ENCODE assay signal across 8 cellular contexts in the genomic region with DNA sequence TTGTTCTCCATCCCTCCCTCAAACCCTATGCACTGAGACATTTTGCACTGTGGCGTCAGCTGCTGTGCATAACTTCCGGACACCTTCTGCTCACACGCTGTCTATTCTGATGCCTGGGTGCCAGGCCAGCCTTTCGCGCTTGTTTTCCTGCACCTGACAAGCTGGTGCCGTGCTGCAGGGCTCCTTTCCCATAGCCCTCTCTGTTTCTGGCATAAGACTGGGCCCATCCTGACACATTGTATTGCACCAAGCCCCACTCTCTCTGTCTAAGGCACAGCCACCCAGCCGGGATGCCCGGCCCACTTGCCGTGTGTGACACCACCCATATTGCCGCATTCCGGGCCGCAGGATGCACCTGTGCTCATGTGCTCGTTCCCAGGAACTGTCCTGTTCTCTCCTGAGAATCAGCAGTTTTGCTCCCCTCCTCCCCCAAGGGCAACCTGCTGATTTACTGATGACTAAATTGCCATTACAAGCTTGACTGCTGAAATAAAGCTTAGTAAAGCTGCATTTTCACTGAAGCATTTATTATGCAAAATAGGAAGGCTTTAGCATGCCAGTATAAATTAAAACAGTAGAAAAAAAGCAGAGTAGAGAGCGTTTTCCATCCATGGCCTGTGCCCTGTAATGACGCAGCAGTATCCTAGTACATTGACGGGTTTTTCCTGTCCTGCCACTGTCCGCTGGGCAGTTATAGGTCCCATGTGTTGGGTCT.
A peak's percentile ranks its signal among the peaks of the same experiment; 100 is the strongest.
DNase-seq lines count a peak whose midpoint lies in the region; ATAC-seq lines count a peak whose summit lies in the region.

No MANE protein-coding gene starts in this region.

- peaks cover 16% of the 10 kb centered on the region for H3K4me1 Mint-ChIP-seq in activated T-cell treated with anti-CD3 and anti-CD28 coated beads, Interleukin-2, amount 50 U/mL, for 72 hours (ENCODE audit: low read depth)

- no peak for ATAC-seq in activated T-cell treated with anti-CD3 and anti-CD28 coated beads, Interleukin-2, amount 50 U/mL, for 72 hours (replicated peaks in 1 of 2)
- peak; percentile 4 for ATAC-seq in HG02938 (IDR thresholded peaks at IDR 0.05; ENCODE audit: unreplicated experiment)
- peak; percentile 7 to 14 for ATAC-seq in activated naive CD4-positive, alpha-beta T cell treated with anti-CD3 and anti-CD28 coated beads, Interleukin-2, amount 50 U/mL, for 72 hours

- no peak for DNase-seq in activated T-cell treated with anti-CD3 and anti-CD28 coated beads, Interleukin-2, amount 50 U/mL, for 72 hours
- no peak for DNase-seq in activated T-cell treated with anti-CD3 and anti-CD28 coated beads, Interleukin-2, amount 50 U/mL, for 48 hours
- no peak for DNase-seq in activated naive CD4-positive, alpha-beta T cell treated with anti-CD3 and anti-CD28 coated beads, Interleukin-2, amount 50 U/mL, for 72 hours (ENCODE audit: low spot score in 2 of 2)
- peak; percentile 23 for DNase-seq in renal cortical epithelial cell (ENCODE audit: low read depth)
- DNase-seq in AML-193 (lab: John Stamatoyannopoulos, UW) = no peak
- DNase-seq in cortex of kidney (lab: John Stamatoyannopoulos, UW) = no peak
- no peak for DNase-seq in NCI-H524 (lab: John Stamatoyannopoulos, UW)

- H3K4me3 Mint-ChIP-seq in activated T-cell treated with anti-CD3 and anti-CD28 coated beads, Interleukin-2, amount 50 U/mL, for 72 hours = no peak overlapping the region

- peaks cover 2 to 5% of the 10 kb centered on the region in 2 donors for H3K36me3 Mint-ChIP-seq in activated T-cell treated with anti-CD3 and anti-CD28 coated beads, Interleukin-2, amount 50 U/mL, for 72 hours (ENCODE audit: insufficient read depth in 2 of 2)
- H3K36me3 Mint-ChIP-seq in activated naive CD4-positive, alpha-beta T cell treated with anti-CD3 and anti-CD28 coated beads, Interleukin-2, amount 50 U/mL, for 72 hours = peaks cover 0 to 15% of the 10 kb centered on the region in 2 donors

- no peaks in the 10 kb centered on the region for H3K27me3 Mint-ChIP-seq in activated T-cell treated with anti-CD3 and anti-CD28 coated beads, Interleukin-2, amount 50 U/mL, for 72 hours (ENCODE audit: low read depth)

- peak overlapping the region; percentile 88 for H3K27ac Mint-ChIP-seq in activated T-cell treated with anti-CD3 and anti-CD28 coated beads, Interleukin-2, amount 50 U/mL, for 72 hours
- H3K27ac Mint-ChIP-seq in activated naive CD4-positive, alpha-beta T cell treated with anti-CD3 and anti-CD28 coated beads, Interleukin-2, amount 50 U/mL, for 72 hours = peak overlapping the region; percentile 20 to 62

- H3K9me3 Mint-ChIP-seq in activated T-cell treated with anti-CD3 and anti-CD28 coated beads, Interleukin-2, amount 50 U/mL, for 72 hours = no peaks in the 10 kb centered on the region
- H3K9me3 Mint-ChIP-seq in activated naive CD4-positive, alpha-beta T cell treated with anti-CD3 and anti-CD28 coated beads, Interleukin-2, amount 50 U/mL, for 72 hours = no peaks in the 10 kb centered on the region

Comparison
In these comparisons a context has a peak if more than half of its experiments do, and no peak if none do; other contexts are left out.
1. ATAC-seq: peak in HG02938 (single experiment) and activated naive CD4-positive, alpha-beta T cell treated with anti-CD3 and anti-CD28 coated beads, Interleukin-2, amount 50 U/mL, for 72 hours (2 of 2); none in activated T-cell treated with anti-CD3 and anti-CD28 coated beads, Interleukin-2, amount 50 U/mL, for 72 hours (0 of 2).